Comparison of ENCODE assay signal across 8 cellular contexts in genomic region chr9:133375724-133376654, GRCh38. TPM values are rescaled to one million over a fixed set of nuclear protein-coding genes. Genes with fewer than 3 reads are reported as not detected.
DNase-seq lines count a peak whose midpoint lies in the region; ATAC-seq and TF ChIP-seq lines count a peak whose summit lies in the region.

STKLD1 (plus strand) TSS chr9:133376366; CDS start chr9:133376474, 108 bp downstream.
SURF4 (minus strand) TSS chr9:133376060; CDS start chr9:133375969, 91 bp downstream.

- peak within 1 kb of the TSS; percentile 79 to 100 (median 96) for H3K4me3 ChIP-seq in fibroblast of lung (replicated peaks in 1 of 4; ENCODE audit: control extremely low read depth in 1 of 4, insufficient read depth in 1 of 4, low read depth in 3 of 4, low read length in 4 of 4)

- H3K9me3 Mint-ChIP-seq in naive thymus-derived CD8-positive, alpha-beta T cell = no peaks in the 10 kb centered on the region
- H3K9me3 Mint-ChIP-seq in stimulated activated memory B cell treated with anti-CD40 and anti-IgM and Interleukin-4, amounts not matched to agents 10 μg/mL and 1 μg/mL and 100 μg/mL, for 72 hours = no peaks in the 10 kb centered on the region

- TF ChIP-seq CTCF in fibroblast of lung (conservative IDR thresholded peaks at IDR 0.05 in 1 of 2, IDR thresholded peaks at IDR 0.05 in 1 of 2; ENCODE audit: low read depth in 1 of 2, low read length in 2 of 2) = no peak

- peak within 1 kb of the TSS; percentile 77 for H3K4me2 ChIP-seq in fibroblast of lung (ENCODE audit: extremely low read depth, insufficient read depth, low read length)

- peaks cover 5% of the 10 kb centered on the region for H4K20me1 ChIP-seq in fibroblast of lung (ENCODE audit: control insufficient read depth, extremely low read depth, insufficient read depth, low read length)

- peaks cover 10% of the 10 kb centered on the region for H3K36me3 ChIP-seq in fibroblast of lung (ENCODE audit: control insufficient read depth, insufficient read depth, low read length)

- POLR2A ChIA-PET in naive thymus-derived CD8-positive, alpha-beta T cell (lab: Charles Lee) = interaction anchor here (1.0 to 9.6 kb wide), 8 partner anchors 9 to 41 kb away, joined by 3 to 143 read pairs (median 5); partner anchors contain the start of genes MED22, RPL7A, SURF1 and SURF2

- DNase-seq in EH (ENCODE audit: low read depth) = peak; percentile 96
- DNase-seq in H4 (ENCODE audit: low spot score) = peak; percentile 87
- DNase-seq in LHCN-M2 (ENCODE audit: low read depth) = peak; percentile 94
- DNase-seq in RKO (ENCODE audit: low spot score) = peak; percentile 98
- peak; percentile 90 to 91 for DNase-seq in activated T-helper 1 cell treated with anti-CD3 and anti-CD28 coated beads, Interleukin-2, amount 50 U/mL, for 16 hours (ENCODE audit: low read depth in 1 of 2, low spot score in 1 of 2)
- peak; percentile 96 for DNase-seq in fibroblast of lung (ENCODE audit: low read depth in 2 of 2)
- DNase-seq in naive thymus-derived CD8-positive, alpha-beta T cell = peak; percentile 86 to 94 (median 92)

- peak; percentile 83 for ATAC-seq in naive thymus-derived CD8-positive, alpha-beta T cell
- peak; percentile 98 for ATAC-seq in stimulated activated memory B cell treated with anti-CD40 and anti-IgM and Interleukin-4, amounts not matched to agents 10 μg/mL and 1 μg/mL and 100 μg/mL, for 72 hours

- peak within 1 kb of the TSS; percentile 98 for H3K27ac ChIP-seq in fibroblast of lung (ENCODE audit: insufficient read depth, low read length)

- H2AFZ ChIP-seq in fibroblast of lung (ENCODE audit: low read length) = peak within 1 kb of the TSS; percentile 24

- peaks cover 0 to 11% (median 0%) of the 10 kb centered on the region in 3 donors for H3K36me3 Mint-ChIP-seq in naive thymus-derived CD8-positive, alpha-beta T cell
- H3K36me3 Mint-ChIP-seq in stimulated activated memory B cell treated with anti-CD40 and anti-IgM and Interleukin-4, amounts not matched to agents 10 μg/mL and 1 μg/mL and 100 μg/mL, for 72 hours = peaks cover under 1% of the 10 kb centered on the region

- no peaks in the 10 kb centered on the region for H3K27me3 ChIP-seq in fibroblast of lung (ENCODE audit: control insufficient read depth, insufficient read depth, low read length)

- peaks cover 6% of the 10 kb centered on the region for H3K4me1 ChIP-seq in fibroblast of lung (ENCODE audit: control insufficient read depth, extremely low read depth, insufficient read depth, low read length)

- peak within 1 kb of the TSS; percentile 87 to 98 (median 94) for H3K4me3 Mint-ChIP-seq in naive thymus-derived CD8-positive, alpha-beta T cell
- peak within 1 kb of the TSS; percentile 87 for H3K4me3 Mint-ChIP-seq in stimulated activated memory B cell treated with anti-CD40 and anti-IgM and Interleukin-4, amounts not matched to agents 10 μg/mL and 1 μg/mL and 100 μg/mL, for 72 hours

- H3K27ac Mint-ChIP-seq in naive thymus-derived CD8-positive, alpha-beta T cell = peak within 1 kb of the TSS; percentile 89 to 97 (median 94)
- peak within 1 kb of the TSS; percentile 82 for H3K27ac Mint-ChIP-seq in stimulated activated memory B cell treated with anti-CD40 and anti-IgM and Interleukin-4, amounts not matched to agents 10 μg/mL and 1 μg/mL and 100 μg/mL, for 72 hours

- H3K27me3 Mint-ChIP-seq in naive thymus-derived CD8-positive, alpha-beta T cell = no peaks in the 10 kb centered on the region
- no peaks in the 10 kb centered on the region for H3K27me3 Mint-ChIP-seq in stimulated activated memory B cell treated with anti-CD40 and anti-IgM and Interleukin-4, amounts not matched to agents 10 μg/mL and 1 μg/mL and 100 μg/mL, for 72 hours

- H3K9me3 ChIP-seq in fibroblast of lung (ENCODE audit: control insufficient read depth, insufficient read depth, low read depth, low read length) = no peaks in the 10 kb centered on the region

- peak within 1 kb of the TSS; percentile 97 for H3K9ac ChIP-seq in fibroblast of lung (ENCODE audit: insufficient read depth, low read length)

- H3K4me1 Mint-ChIP-seq in naive thymus-derived CD8-positive, alpha-beta T cell = peaks cover 20 to 42% (median 40%) of the 10 kb centered on the region in 4 donors
- peaks cover 41% of the 10 kb centered on the region for H3K4me1 Mint-ChIP-seq in stimulated activated memory B cell treated with anti-CD40 and anti-IgM and Interleukin-4, amounts not matched to agents 10 μg/mL and 1 μg/mL and 100 μg/mL, for 72 hours

- peaks cover 48% of the 10 kb centered on the region for H3K79me2 ChIP-seq in fibroblast of lung (ENCODE audit: control insufficient read depth, insufficient read depth, low read length)

RNA-seq across cellular contexts. Expression of gene STKLD1, which starts in this region (rescaled TPM):
- total RNA-seq in H4 (2014; rRNA removed; shearing (Covaris generic)) = 0.62 and 1.0 TPM in 2 replicates
- 0.45 and 1.4 TPM in 2 replicates for total RNA-seq in LHCN-M2 (2014; rRNA removed)
- 2.3 TPM for polyA plus RNA-seq in LHCN-M2 (2012)
- total RNA-seq in fibroblast of lung = 0.51 and 0.99 TPM in 2 replicates
- 0.62 and 0.79 TPM in 2 replicates for polyA plus RNA-seq in fibroblast of lung
- polyA plus RNA-seq in fibroblast of lung (2012) = 0.53 and 1.3 TPM in 2 replicates
- 1.3 TPM in 1 of 2 replicates, not detected in the other for polyA minus RNA-seq in fibroblast of lung (ENCODE audit: low replicate concordance)
- total RNA-seq in naive thymus-derived CD8-positive, alpha-beta T cell = 1 to 10 TPM; 1.2 to 1.3 TPM
- polyA plus RNA-seq in naive thymus-derived CD8-positive, alpha-beta T cell = 1 to 10 TPM in 1 of 3 donors, under 1 TPM in 1, not detected in 1; 0.35 to 2.3 TPM

RNA-seq across cellular contexts. Expression of gene SURF4, which starts in this region (rescaled TPM):
- 220 and 254 TPM in 2 replicates for total RNA-seq in H4 (2014; rRNA removed; shearing (Covaris generic))
- total RNA-seq in LHCN-M2 (2014; rRNA removed) = 456 and 465 TPM in 2 replicates
- 262 TPM for polyA plus RNA-seq in LHCN-M2 (2012)
- 295 and 338 TPM in 2 replicates for total RNA-seq in fibroblast of lung
- 358 and 384 TPM in 2 replicates for polyA plus RNA-seq in fibroblast of lung
- polyA plus RNA-seq in fibroblast of lung (2012) = 290 and 306 TPM in 2 replicates
- 877 and 1,013 TPM in 2 replicates for polyA minus RNA-seq in fibroblast of lung (ENCODE audit: low replicate concordance)
- 10 to 100 TPM; 68.7 to 70.0 TPM for total RNA-seq in naive thymus-derived CD8-positive, alpha-beta T cell
- polyA plus RNA-seq in naive thymus-derived CD8-positive, alpha-beta T cell = 100 to 1,000 TPM; 107 to 146 (median 122) TPM

Comparison
In these comparisons a context has a peak if more than half of its experiments do, and no peak if none do; other contexts are left out.
1. Peak in every context shown above with its lines: DNase-seq, ATAC-seq, H3K4me3 ChIP-seq and H3K27ac ChIP-seq.